Comparison of ENCODE assay signal across 21 cellular contexts in genomic region chr2:127577503-127577902, GRCh38. TPM values are rescaled to one million over a fixed set of nuclear protein-coding genes. Genes with fewer than 3 reads are reported as not detected.
A peak's percentile ranks its signal among the peaks of the same experiment; 100 is the strongest.
DNase-seq lines count a peak whose midpoint lies in the region; ATAC-seq and TF ChIP-seq lines count a peak whose summit lies in the region.
"Had no signal": no experiment of that assay in that cellular context is flagged by ENCODE, and none has a peak within 500 bp of the region (broad histone marks: within the 10 kb centered on the region; RNA-seq: fewer than 3 reads in every experiment).

No MANE protein-coding gene starts in this region.

- peak; percentile 1 for DNase-seq in activated CD4-positive, alpha-beta T cell treated with anti-CD3 and anti-CD28 coated beads, Interleukin-2, amount 10 ng/mL, durations not matched to agents 7 days and 5 days
- DNase-seq in activated CD4-positive, alpha-beta T cell treated with anti-CD3 and anti-CD28 coated beads for 36 hours, result no peak
- no peak for DNase-seq in T-helper 17 cell
- DNase-seq in mesenteric fat pad (ENCODE audit: low spot score), result peak; percentile 77
- peak; percentile 3 for DNase-seq in testis
- no peak for DNase-seq in NCI-H510A treated with DMSO at 0.1 percent for 48 hours (lab: John Stamatoyannopoulos, UW)
- no peak for DNase-seq in NCI-H2171 treated with DMSO at 0.1 percent for 48 hours (lab: John Stamatoyannopoulos, UW)
- DNase-seq: 8988T; activated naive CD8-positive, alpha-beta T cell treated with anti-CD3 and anti-CD28 coated beads, Interleukin-2, amount 50 U/mL, for 24 hours; glutamatergic neuron; GOT3; mammary epithelial cell; NCI-H524 treated with DMSO at 0.1 percent for 48 hours; SIG-M5; small intestine; stimulated activated naive CD4-positive, alpha-beta T cell had no signal

- no peak for ATAC-seq in activated CD4-positive, alpha-beta T cell treated with anti-CD3 and anti-CD28 coated beads for 36 hours
- ATAC-seq in T-helper 17 cell (no peak), GM21717 (IDR thresholded peaks at IDR 0.05; ENCODE audit: unreplicated experiment) (no peak)
- ATAC-seq: activated naive CD8-positive, alpha-beta T cell treated with anti-CD3 and anti-CD28 coated beads, Interleukin-2, amount 50 U/mL, for 24 hours; activated T-helper 17 cell treated with anti-CD3 and anti-CD28 coated beads, Interleukin-2, amount 50 U/mL, for 72 hours had no signal

- no peak overlapping the region for H3K4me3 Mint-ChIP-seq in activated CD4-positive, alpha-beta T cell treated with anti-CD3 and anti-CD28 coated beads, Interleukin-2, amount 10 ng/mL, durations not matched to agents 7 days and 5 days
- no peak overlapping the region for H3K4me3 Mint-ChIP-seq in activated CD4-positive, alpha-beta T cell treated with anti-CD3 and anti-CD28 coated beads for 36 hours
- H3K4me3 Mint-ChIP-seq in T-helper 17 cell, result no peak overlapping the region
- H3K4me3 Mint-ChIP-seq: activated naive CD8-positive, alpha-beta T cell treated with anti-CD3 and anti-CD28 coated beads, Interleukin-2, amount 50 U/mL, for 24 hours; activated T-helper 17 cell treated with anti-CD3 and anti-CD28 coated beads, Interleukin-2, amount 50 U/mL, for 72 hours had no signal

- intact Hi-C loops in activated CD4-positive, alpha-beta T cell treated with anti-CD3 and anti-CD28 coated beads for 36 hours (cut with DNase I, micrococcal nuclease), result no loop called here
- intact Hi-C loops in testis (cut with DNase I; ENCODE audit: low total_unique reads), result no loop called here

- no peaks in the 10 kb centered on the region for H3K36me3 ChIP-seq in testis (ENCODE audit: low read depth, missing control alignments)
- H3K36me3 ChIP-seq: thoracic aorta had no signal

- peaks cover 9% of the 10 kb centered on the region for H3K4me1 ChIP-seq in testis

- no peak overlapping the region for H3K4me3 ChIP-seq in testis
- H3K4me3 ChIP-seq: thoracic aorta had no signal

- WGBS in testis, 2 donors, result 92 to 94% methylated on average over 9 to 12 of the region's 12 CpGs

- H3K9me3 ChIP-seq in T-helper 17 cell (ENCODE audit: control insufficient read depth, low read length, poor library complexity, severe bottlenecking) (no peaks in the 10 kb centered on the region), testis (no peaks in the 10 kb centered on the region)
- H3K9me3 ChIP-seq: thoracic aorta had no signal

- no peaks in the 10 kb centered on the region for H3K9me3 Mint-ChIP-seq in activated CD4-positive, alpha-beta T cell treated with anti-CD3 and anti-CD28 coated beads, Interleukin-2, amount 10 ng/mL, durations not matched to agents 7 days and 5 days
- no peaks in the 10 kb centered on the region for H3K9me3 Mint-ChIP-seq in activated CD4-positive, alpha-beta T cell treated with anti-CD3 and anti-CD28 coated beads for 36 hours (ENCODE audit: low read depth)
- H3K9me3 Mint-ChIP-seq: activated naive CD8-positive, alpha-beta T cell treated with anti-CD3 and anti-CD28 coated beads, Interleukin-2, amount 50 U/mL, for 24 hours; activated T-helper 17 cell treated with anti-CD3 and anti-CD28 coated beads, Interleukin-2, amount 50 U/mL, for 72 hours had no signal

- peak overlapping the region; percentile 3 for H3K27ac Mint-ChIP-seq in activated CD4-positive, alpha-beta T cell treated with anti-CD3 and anti-CD28 coated beads, Interleukin-2, amount 10 ng/mL, durations not matched to agents 7 days and 5 days
- H3K27ac Mint-ChIP-seq in activated CD4-positive, alpha-beta T cell treated with anti-CD3 and anti-CD28 coated beads for 36 hours, result no peak overlapping the region
- peak overlapping the region; percentile 29 for H3K27ac Mint-ChIP-seq in T-helper 17 cell
- H3K27ac Mint-ChIP-seq: activated naive CD8-positive, alpha-beta T cell treated with anti-CD3 and anti-CD28 coated beads, Interleukin-2, amount 50 U/mL, for 24 hours; activated T-helper 17 cell treated with anti-CD3 and anti-CD28 coated beads, Interleukin-2, amount 50 U/mL, for 72 hours had no signal

- CTCF ChIA-PET in activated CD4-positive, alpha-beta T cell treated with anti-CD3 and anti-CD28 coated beads, Interleukin-2, amount 10 ng/mL, durations not matched to agents 7 days and 5 days (lab: Charles Lee), result no interaction called here
- CTCF ChIA-PET in activated CD4-positive, alpha-beta T cell treated with anti-CD3 and anti-CD28 coated beads for 36 hours (lab: Charles Lee), result no interaction called here

- H3K4me1 Mint-ChIP-seq in activated CD4-positive, alpha-beta T cell treated with anti-CD3 and anti-CD28 coated beads, Interleukin-2, amount 10 ng/mL, durations not matched to agents 7 days and 5 days, result peaks cover 22% of the 10 kb centered on the region
- peaks cover 14% of the 10 kb centered on the region for H3K4me1 Mint-ChIP-seq in activated CD4-positive, alpha-beta T cell treated with anti-CD3 and anti-CD28 coated beads for 36 hours
- peaks cover 6% of the 10 kb centered on the region for H3K4me1 Mint-ChIP-seq in T-helper 17 cell
- H3K4me1 Mint-ChIP-seq: activated T-helper 17 cell treated with anti-CD3 and anti-CD28 coated beads, Interleukin-2, amount 50 U/mL, for 72 hours had no signal

- no peaks in the 10 kb centered on the region for H3K36me3 Mint-ChIP-seq in activated CD4-positive, alpha-beta T cell treated with anti-CD3 and anti-CD28 coated beads, Interleukin-2, amount 10 ng/mL, durations not matched to agents 7 days and 5 days (ENCODE audit: low read depth)
- H3K36me3 Mint-ChIP-seq in activated CD4-positive, alpha-beta T cell treated with anti-CD3 and anti-CD28 coated beads for 36 hours (ENCODE audit: low read depth), result no peaks in the 10 kb centered on the region
- no peaks in the 10 kb centered on the region for H3K36me3 Mint-ChIP-seq in T-helper 17 cell (ENCODE audit: low read depth)

- POLR2A ChIA-PET in activated CD4-positive, alpha-beta T cell treated with anti-CD3 and anti-CD28 coated beads, Interleukin-2, amount 10 ng/mL, durations not matched to agents 7 days and 5 days (lab: Charles Lee), result no interaction called here
- POLR2A ChIA-PET in activated CD4-positive, alpha-beta T cell treated with anti-CD3 and anti-CD28 coated beads for 36 hours (lab: Charles Lee), result no interaction called here

- no peak for TF ChIP-seq CTCF in testis (IDR thresholded peaks at IDR 0.05)

- peaks cover 8% of the 10 kb centered on the region for H3K27me3 Mint-ChIP-seq in activated CD4-positive, alpha-beta T cell treated with anti-CD3 and anti-CD28 coated beads, Interleukin-2, amount 10 ng/mL, durations not matched to agents 7 days and 5 days
- no peaks in the 10 kb centered on the region for H3K27me3 Mint-ChIP-seq in activated CD4-positive, alpha-beta T cell treated with anti-CD3 and anti-CD28 coated beads for 36 hours
- peaks cover 36% of the 10 kb centered on the region for H3K27me3 Mint-ChIP-seq in T-helper 17 cell

- H3K27ac ChIP-seq in testis, result no peak overlapping the region
- H3K27ac ChIP-seq: KMS-11 had no signal

- no peak for TF ChIP-seq POLR2A in testis (IDR thresholded peaks at IDR 0.05)

- no peaks in the 10 kb centered on the region for H3K27me3 ChIP-seq in testis

RNA-seq across cellular contexts. Expression of gene MYO7B, which starts 42.0 kb away (rescaled TPM):
- total RNA-seq in activated CD4-positive, alpha-beta T cell treated with anti-CD3 and anti-CD28 coated beads, Interleukin-2, amount 10 ng/mL, durations not matched to agents 7 days and 5 days, result under 1 TPM; 0.60 to 0.69 TPM
- total RNA-seq in activated CD4-positive, alpha-beta T cell treated with anti-CD3 and anti-CD28 coated beads for 36 hours, result 1 to 10 TPM in 1 of 2 experiments, under 1 TPM in 1; 0.75 to 1.5 TPM
- under 1 TPM; 0.23 to 0.75 TPM for total RNA-seq in T-helper 17 cell
- 2.1 TPM for total RNA-seq in mesenteric fat pad
- 1 to 10 TPM; 3.6 to 5.6 TPM for total RNA-seq in testis
- 4.2 TPM for polyA plus RNA-seq in testis (ENCODE audit: insufficient read depth, low read depth, low replicate concordance)
- total RNA-seq: mammary epithelial cell had no signal
- polyA plus RNA-seq: keratinocyte, mammary epithelial cell had no signal

RNA-seq across cellular contexts. Expression of gene IWS1, which starts 51.2 kb away (rescaled TPM):
- 10 to 100 TPM; 43.0 to 46.9 TPM for total RNA-seq in activated CD4-positive, alpha-beta T cell treated with anti-CD3 and anti-CD28 coated beads, Interleukin-2, amount 10 ng/mL, durations not matched to agents 7 days and 5 days
- 10 to 100 TPM; 49.5 to 55.0 TPM for total RNA-seq in activated CD4-positive, alpha-beta T cell treated with anti-CD3 and anti-CD28 coated beads for 36 hours
- total RNA-seq in T-helper 17 cell (10 to 100 TPM; 26.4 TPM), mesenteric fat pad (39.1 TPM), testis (10 to 100 TPM; 39.6 to 52.7 TPM)
- 33.7 TPM for polyA plus RNA-seq in testis (ENCODE audit: insufficient read depth, low read depth, low replicate concordance)

Comparison
In these comparisons a context has a peak if more than half of its experiments do, and no peak if none do; other contexts are left out.
1. DNase-seq: peak in activated CD4-positive, alpha-beta T cell treated with anti-CD3 and anti-CD28 coated beads, Interleukin-2, amount 10 ng/mL, durations not matched to agents 7 days and 5 days (single experiment), mesenteric fat pad (single experiment) and testis (single experiment); none in activated CD4-positive, alpha-beta T cell treated with anti-CD3 and anti-CD28 coated beads for 36 hours (single experiment), T-helper 17 cell (0 of 3), NCI-H510A treated with DMSO at 0.1 percent for 48 hours (single experiment) and NCI-H2171 treated with DMSO at 0.1 percent for 48 hours (single experiment).